In genomic region chr16:64356267-64356666, GRCh38 we compare ENCODE assay signal across 13 cellular contexts.
DNase-seq lines count a peak whose midpoint lies in the region; ATAC-seq and TF ChIP-seq lines count a peak whose summit lies in the region.
"Had no signal": no experiment of that assay in that cellular context is flagged by ENCODE, and none has a peak within 500 bp of the region (broad histone marks: within the 10 kb centered on the region; RNA-seq: fewer than 3 reads in every experiment).

No MANE protein-coding gene starts in this region.

- no peaks in the 10 kb centered on the region for H3K36me3 Mint-ChIP-seq in WTC11
- H3K36me3 Mint-ChIP-seq: activated CD8-positive, alpha-beta memory T cell treated with anti-CD3 and anti-CD28 coated beads, Interleukin-2, amount 10 ng/mL, durations not matched to agents 7 days and 5 days; natural killer cell treated with Interleukin-12 subunit alpha and Interleukin-12 subunit beta and Interleukin-15 and Interleukin-18, amount 100 ng/mL, for 72 hours had no signal

- no peak overlapping the region for H2BK12ac ChIP-seq in trophoblast cell (ENCODE audit: low read length)

- H4K8ac ChIP-seq in trophoblast cell (ENCODE audit: low read depth, low read length), result no peak overlapping the region

- no peak overlapping the region for H4K12ac ChIP-seq in trophoblast cell (ENCODE audit: low read depth, low read length)

- H3K36me3 ChIP-seq in trophoblast cell (ENCODE audit: control insufficient read depth in 1 of 2, insufficient read depth in 2 of 2, low read length in 2 of 2) (no peaks in the 10 kb centered on the region), PC-9 (ENCODE audit: low read depth) (no peaks in the 10 kb centered on the region)

- peaks cover 4% of the 10 kb centered on the region; the same call in 1 of the 2 replicates for H3K9me3 Mint-ChIP-seq in WTC11

- H3K4me1 ChIP-seq in trophoblast cell (ENCODE audit: control insufficient read depth in 1 of 2, insufficient read depth in 2 of 2, low read length in 2 of 2) (no peaks in the 10 kb centered on the region), PC-9 (replicated peaks; ENCODE audit: insufficient read depth) (no peaks in the 10 kb centered on the region)

- no peak overlapping the region for H3K4me3 Mint-ChIP-seq in WTC11
- H3K4me3 Mint-ChIP-seq: activated CD8-positive, alpha-beta memory T cell treated with anti-CD3 and anti-CD28 coated beads, Interleukin-2, amount 10 ng/mL, durations not matched to agents 7 days and 5 days; activated naive CD8-positive, alpha-beta T cell treated with anti-CD3 and anti-CD28 coated beads, Interleukin-2, amount 50 U/mL, for 24 hours; natural killer cell treated with Interleukin-12 subunit alpha and Interleukin-12 subunit beta and Interleukin-15 and Interleukin-18, amount 100 ng/mL, for 72 hours had no signal

- intact Hi-C loops in PC-9 (cut with micrococcal nuclease; ENCODE audit: unreplicated experiment), result no loop called here

- H3F3A ChIP-seq in PC-9 (ENCODE audit: insufficient read depth, low read depth), result no peaks in the 10 kb centered on the region

- no peak overlapping the region for H3K18ac ChIP-seq in trophoblast cell (ENCODE audit: low read length)

- no peak overlapping the region for H3K27ac Mint-ChIP-seq in WTC11
- H3K27ac Mint-ChIP-seq: activated CD8-positive, alpha-beta memory T cell treated with anti-CD3 and anti-CD28 coated beads, Interleukin-2, amount 10 ng/mL, durations not matched to agents 7 days and 5 days; activated naive CD8-positive, alpha-beta T cell treated with anti-CD3 and anti-CD28 coated beads, Interleukin-2, amount 50 U/mL, for 24 hours; natural killer cell treated with Interleukin-12 subunit alpha and Interleukin-12 subunit beta and Interleukin-15 and Interleukin-18, amount 100 ng/mL, for 72 hours had no signal

- H4K91ac ChIP-seq in trophoblast cell (ENCODE audit: low read depth, low read length), result no peak overlapping the region

- H3K4me2 ChIP-seq in trophoblast cell (ENCODE audit: low read length) (no peak overlapping the region), PC-9 (no peak overlapping the region)

- no peak overlapping the region for H2BK120ac ChIP-seq in trophoblast cell (ENCODE audit: insufficient read depth, low read length, poor library complexity)

- H3K27me3 ChIP-seq in trophoblast cell (ENCODE audit: insufficient read depth, low read length) (no peaks in the 10 kb centered on the region), PC-9 (ENCODE audit: insufficient read depth, low read depth) (no peaks in the 10 kb centered on the region)

- no peaks in the 10 kb centered on the region for H3K79me2 ChIP-seq in trophoblast cell (ENCODE audit: control insufficient read depth, insufficient read depth, low read length, poor library complexity)
- H3K79me2 ChIP-seq in PC-9 (ENCODE audit: low read depth), result no peaks in the 10 kb centered on the region

- no peak overlapping the region for H3K23ac ChIP-seq in trophoblast cell (ENCODE audit: low read length)

- H3K9ac ChIP-seq in trophoblast cell (ENCODE audit: low read length), result no peak overlapping the region

- BruUV-seq in PC-9 (replicated peaks; lab: Mats Ljungman, UMichigan), result no TSS peak

- H3K9me2 ChIP-seq in PC-9 (ENCODE audit: insufficient read depth), result no peaks in the 10 kb centered on the region

- H3K14ac ChIP-seq in trophoblast cell (ENCODE audit: low read length), result no peak overlapping the region

- CTCF ChIA-PET in WTC11 (lab: Charles Lee) (no interaction called here), PC-9 (lab: Charles Lee) (no interaction called here)

- H3K9me3 ChIP-seq in trophoblast cell (ENCODE audit: insufficient read depth, low read depth, low read length) (no peaks in the 10 kb centered on the region), PC-9 (ENCODE audit: insufficient read depth, low read depth) (no peaks in the 10 kb centered on the region)

- no peak for TF ChIP-seq CTCF in fibroblast of mammary gland (conservative IDR thresholded peaks at IDR 0.05; ENCODE audit: control insufficient read depth, insufficient read depth, low read depth, low read length)
- TF ChIP-seq CTCF in WTC11 (IDR thresholded peaks at IDR 0.05), result no peak
- no peak for TF ChIP-seq CTCF in PC-9 (conservative IDR thresholded peaks at IDR 0.05)

- peak; percentile 57 for DNase-seq in ELR (ENCODE audit: low read depth)
- peak; percentile 87 for DNase-seq in RPMI7951 (ENCODE audit: low read depth)
- peak; percentile 92 for DNase-seq in fibroblast of mammary gland (ENCODE audit: low read depth)
- DNase-seq in trophoblast cell, result peak in 1 of 2 donors; percentile 3
- DNase-seq in T1000 (lab: John Stamatoyannopoulos, UW), result no peak
- no peak for DNase-seq in WTC11 (ENCODE audit: low spot score)
- no peak for DNase-seq in PC-9
- DNase-seq: activated CD8-positive, alpha-beta memory T cell treated with anti-CD3 and anti-CD28 coated beads, Interleukin-2, amount 10 ng/mL, durations not matched to agents 7 days and 5 days; activated naive CD8-positive, alpha-beta T cell treated with anti-CD3 and anti-CD28 coated beads, Interleukin-2, amount 50 U/mL, for 24 hours; NCI-H1417; T-helper 9 cell had no signal

- H2BK5ac ChIP-seq in trophoblast cell (ENCODE audit: low read depth, low read length, poor library complexity), result no peak overlapping the region

- WGBS in trophoblast cell (ENCODE audit: extremely low coverage, insufficient coverage, insufficient read length), result no CpG with 5 or more reads among the region's 1 CpG

- no peak overlapping the region for H2AK5ac ChIP-seq in trophoblast cell (ENCODE audit: low read length)

- no peaks in the 10 kb centered on the region for H4K20me1 ChIP-seq in PC-9 (ENCODE audit: insufficient read depth)

- ATAC-seq in WTC11 (no peak), GM21367 (IDR thresholded peaks at IDR 0.05; ENCODE audit: unreplicated experiment) (no peak)
- ATAC-seq: activated CD8-positive, alpha-beta memory T cell treated with anti-CD3 and anti-CD28 coated beads, Interleukin-2, amount 10 ng/mL, durations not matched to agents 7 days and 5 days; activated naive CD8-positive, alpha-beta T cell treated with anti-CD3 and anti-CD28 coated beads, Interleukin-2, amount 50 U/mL, for 24 hours; natural killer cell treated with Interleukin-12 subunit alpha and Interleukin-12 subunit beta and Interleukin-15 and Interleukin-18, amount 100 ng/mL, for 72 hours had no signal

- no peak overlapping the region for H3K4me3 ChIP-seq in fibroblast of mammary gland (ENCODE audit: control insufficient read depth, low read depth, low read length)
- no peak overlapping the region for H3K4me3 ChIP-seq in trophoblast cell (ENCODE audit: low read depth, low read length)
- no peak overlapping the region for H3K4me3 ChIP-seq in PC-9

- H3K79me1 ChIP-seq in trophoblast cell (ENCODE audit: low read length), result peaks cover 6% of the 10 kb centered on the region

- H3K4ac ChIP-seq in trophoblast cell (ENCODE audit: low read depth, low read length), result no peak overlapping the region

- H3K27ac ChIP-seq in trophoblast cell (ENCODE audit: low read depth, low read length), result peak overlapping the region; percentile 65
- no peak overlapping the region for H3K27ac ChIP-seq in PC-9

- no peaks in the 10 kb centered on the region for H3K27me3 Mint-ChIP-seq in WTC11 (ENCODE audit: low read depth)
- H3K27me3 Mint-ChIP-seq: activated CD8-positive, alpha-beta memory T cell treated with anti-CD3 and anti-CD28 coated beads, Interleukin-2, amount 10 ng/mL, durations not matched to agents 7 days and 5 days; activated naive CD8-positive, alpha-beta T cell treated with anti-CD3 and anti-CD28 coated beads, Interleukin-2, amount 50 U/mL, for 24 hours; natural killer cell treated with Interleukin-12 subunit alpha and Interleukin-12 subunit beta and Interleukin-15 and Interleukin-18, amount 100 ng/mL, for 72 hours had no signal

- POLR2A ChIA-PET in WTC11 (lab: Charles Lee) (no interaction called here), PC-9 (lab: Charles Lee; ENCODE audit: unreplicated experiment) (no interaction called here)

- H2AFZ ChIP-seq in trophoblast cell (ENCODE audit: insufficient read depth, low read length, poor library complexity) (no peak overlapping the region), PC-9 (no peak overlapping the region)

- H3K4me1 Mint-ChIP-seq in WTC11, result no peaks in the 10 kb centered on the region
- H3K4me1 Mint-ChIP-seq: activated CD8-positive, alpha-beta memory T cell treated with anti-CD3 and anti-CD28 coated beads, Interleukin-2, amount 10 ng/mL, durations not matched to agents 7 days and 5 days; activated naive CD8-positive, alpha-beta T cell treated with anti-CD3 and anti-CD28 coated beads, Interleukin-2, amount 50 U/mL, for 24 hours had no signal

TF ChIP-seq in WTC11, 78 proteins besides CTCF, POLR2A, EP300 and RAD21 (continues in another document):
- TF ChIP-seq NR1H2 (CRISPR knock-in tag; IDR thresholded peaks at IDR 0.05), result no peak
- TF ChIP-seq ZNF423 (CRISPR knock-in tag; IDR thresholded peaks at IDR 0.05), result no peak
- no peak for TF ChIP-seq E2F4 (CRISPR knock-in tag; IDR thresholded peaks at IDR 0.05; ENCODE audit: borderline replicate concordance, low read depth)
- TF ChIP-seq, protein P1, sequence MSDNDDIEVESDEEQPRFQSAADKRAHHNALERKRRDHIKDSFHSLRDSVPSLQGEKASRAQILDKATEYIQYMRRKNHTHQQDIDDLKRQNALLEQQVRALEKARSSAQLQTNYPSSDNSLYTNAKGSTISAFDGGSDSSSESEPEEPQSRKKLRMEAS (CRISPR knock-in tag; IDR thresholded peaks at IDR 0.05), result no peak
- TF ChIP-seq NFYB (CRISPR knock-in tag; conservative IDR thresholded peaks at IDR 0.05; ENCODE audit: low read depth), result no peak
- no peak for TF ChIP-seq GRHL2 (CRISPR knock-in tag; IDR thresholded peaks at IDR 0.05; ENCODE audit: insufficient replicate concordance, severe bottlenecking)
- no peak for TF ChIP-seq CDX4 (CRISPR knock-in tag; IDR thresholded peaks at IDR 0.05; ENCODE audit: borderline replicate concordance)

Comparison
In these comparisons a context has a peak if more than half of its experiments do, and no peak if none do; other contexts are left out.
1. DNase-seq: peak in ELR (single experiment), RPMI7951 (single experiment) and fibroblast of mammary gland (single experiment); none in T1000 (single experiment), WTC11 (single experiment) and PC-9 (0 of 2).